38 cellular contexts compared by ENCODE assay signal in genomic region chr10:116685807-116686206, GRCh38. TPM values are rescaled to one million over a fixed set of nuclear protein-coding genes. Genes with fewer than 3 reads are reported as not detected.
"Had no signal": no experiment of that assay in that cellular context is flagged by ENCODE, and none has a peak within 500 bp of the region (broad histone marks: within the 10 kb centered on the region; RNA-seq: fewer than 3 reads in every experiment).

No MANE protein-coding gene starts in this region.

- H3K27me3 Mint-ChIP-seq: activated B cell treated with CpG ODN at 0.5 μM for 24 hours had no signal

- H3K9me3 ChIP-seq: adrenal gland, body of pancreas had no signal

- H3K27me3 ChIP-seq: adrenal gland, body of pancreas, brain microvascular endothelial cell, cardiac muscle cell had no signal

- H3K4me3 Mint-ChIP-seq: activated B cell treated with CpG ODN at 0.5 μM for 24 hours; activated CD4-positive, alpha-beta memory T cell treated with anti-CD3 and anti-CD28 coated beads for 36 hours; activated CD4-positive, alpha-beta T cell treated with anti-CD3 and anti-CD28 coated beads, Interleukin-2, amount 10 ng/mL, durations not matched to agents 24 days and 14 days; activated CD8-positive, alpha-beta T cell treated with anti-CD3 and anti-CD28 coated beads for 36 hours; activated naive CD4-positive, alpha-beta T cell treated with anti-CD3 and anti-CD28 coated beads for 36 hours; activated naive CD8-positive, alpha-beta T cell treated with anti-CD3 and anti-CD28 coated beads for 36 hours; activated T-cell treated with anti-CD3 and anti-CD28 coated beads, Interleukin-2, amount 50 U/mL, for 4 hours; activated T-cell treated with anti-CD3 and anti-CD28 coated beads, Interleukin-2, amount 50 U/mL, for 72 hours; activated T-helper 1 cell treated with anti-CD3 and anti-CD28 coated beads, Interleukin-12 subunit alpha, Interleukin-12 subunit beta, Interleukin-2, Interleukin-4 antibody, amounts not matched to agents 30 ng/mL and 10 ng/mL and 1 ng/mL, durations not matched to agents 14 hours and 24 hours and 36 hours; activated T-helper 17 cell treated with anti-CD3 and anti-CD28 coated beads, Interleukin-2, amount 50 U/mL, for 72 hours; central memory CD8-positive, alpha-beta T cell; T-helper 1 cell treated with Interleukin-12 subunit alpha and Interleukin-12 subunit beta and Interleukin-4 antibody, amounts not matched to agents 30 μg/mL and 1 μg/mL, for 36 hours; T-helper 2 cell treated with Interferon-gamma antibody and Interleukin-4, amounts not matched to agents 5 μg/mL and 100 μg/mL, for 36 hours had no signal

- H3K4me1 Mint-ChIP-seq: activated B cell treated with CpG ODN at 0.5 μM for 24 hours; activated CD4-positive, alpha-beta T cell treated with anti-CD3 and anti-CD28 coated beads, Interleukin-2, amount 10 ng/mL, durations not matched to agents 24 days and 14 days; activated T-helper 17 cell treated with anti-CD3 and anti-CD28 coated beads, Interleukin-2, amount 50 U/mL, for 72 hours; central memory CD8-positive, alpha-beta T cell had no signal

- H3K27ac ChIP-seq: adrenal gland, body of pancreas, brain microvascular endothelial cell, cardiac muscle cell, VCaP had no signal

- H3K36me3 ChIP-seq: brain microvascular endothelial cell, cardiac muscle cell had no signal

- DNase-seq: activated B cell treated with CpG ODN at 0.5 μM for 24 hours; activated CD4-positive, alpha-beta memory T cell treated with anti-CD3 and anti-CD28 coated beads for 36 hours; activated CD4-positive, alpha-beta T cell treated with anti-CD3 and anti-CD28 coated beads for 4 hours; activated CD4-positive, alpha-beta T cell treated with anti-CD3 and anti-CD28 coated beads, Interleukin-2, amount 10 ng/mL, durations not matched to agents 24 days and 14 days; activated CD4-positive, alpha-beta T cell treated with anti-CD3 and anti-CD28 coated beads, Interleukin-2, amount 50 U/mL, for 1 hour; activated CD4-positive, alpha-beta T cell treated with anti-CD3 and anti-CD28 coated beads, Interleukin-2, amount 50 U/mL, for 4 hours; activated CD4-positive, CD25-positive, alpha-beta regulatory T cell treated with anti-CD3 and anti-CD28 coated beads, Interleukin-2, amount 50 U/mL, for 72 hours; activated CD8-positive, alpha-beta memory T cell treated with anti-CD3 and anti-CD28 coated beads, Interleukin-2, amount 50 U/mL, for 4 hours; activated CD8-positive, alpha-beta T cell treated with anti-CD3 and anti-CD28 coated beads for 36 hours; activated effector memory CD4-positive, alpha-beta T cell treated with anti-CD3 and anti-CD28 coated beads, Interleukin-2, amount 50 U/mL, for 16 hours; activated gamma-delta T cell treated with Interleukin-2 at 50 U/mL for 16 hours; activated naive CD4-positive, alpha-beta T cell; activated naive CD4-positive, alpha-beta T cell treated with anti-CD3 and anti-CD28 coated beads for 36 hours; activated naive CD4-positive, alpha-beta T cell treated with anti-CD3 and anti-CD28 coated beads, Interleukin-2, amount 50 U/mL, for 16 hours; activated naive CD8-positive, alpha-beta T cell treated with anti-CD3 and anti-CD28 coated beads for 36 hours; activated T-cell treated with anti-CD3 and anti-CD28 coated beads for 4 hours; activated T-cell treated with anti-CD3 and anti-CD28 coated beads, Interleukin-2, amount 50 U/mL, for 1 hour; activated T-cell treated with anti-CD3 and anti-CD28 coated beads, Interleukin-2, amount 50 U/mL, for 4 hours; activated T-cell treated with anti-CD3 and anti-CD28 coated beads, Interleukin-2, amount 50 U/mL, for 72 hours; adrenal gland; amniotic stem cell; aorta; body of pancreas; brain microvascular endothelial cell; caudate nucleus; cerebellar nuclear complex; T-helper 1 cell; T-helper 2 cell; T-helper 9 cell had no signal

- H3K36me3 Mint-ChIP-seq: activated CD4-positive, alpha-beta memory T cell treated with anti-CD3 and anti-CD28 coated beads for 36 hours; activated naive CD4-positive, alpha-beta T cell treated with anti-CD3 and anti-CD28 coated beads, Interleukin-2, amount 50 U/mL, for 72 hours; activated naive CD8-positive, alpha-beta T cell treated with anti-CD3 and anti-CD28 coated beads for 36 hours had no signal

- H3K9me3 Mint-ChIP-seq: activated B cell treated with CpG ODN at 0.5 μM for 24 hours; activated CD4-positive, alpha-beta memory T cell treated with anti-CD3 and anti-CD28 coated beads for 36 hours; activated CD4-positive, alpha-beta T cell treated with anti-CD3 and anti-CD28 coated beads, Interleukin-2, amount 10 ng/mL, durations not matched to agents 24 days and 14 days; activated CD8-positive, alpha-beta T cell treated with anti-CD3 and anti-CD28 coated beads for 36 hours; activated naive CD4-positive, alpha-beta T cell treated with anti-CD3 and anti-CD28 coated beads for 36 hours; activated naive CD4-positive, alpha-beta T cell treated with anti-CD3 and anti-CD28 coated beads, Interleukin-2, amount 50 U/mL, for 72 hours; activated naive CD8-positive, alpha-beta T cell treated with anti-CD3 and anti-CD28 coated beads for 36 hours; activated T-cell treated with anti-CD3 and anti-CD28 coated beads, Interleukin-2, amount 50 U/mL, for 4 hours; activated T-cell treated with anti-CD3 and anti-CD28 coated beads, Interleukin-2, amount 50 U/mL, for 72 hours; activated T-helper 1 cell treated with anti-CD3 and anti-CD28 coated beads, Interleukin-12 subunit alpha, Interleukin-12 subunit beta, Interleukin-2, Interleukin-4 antibody, amounts not matched to agents 30 ng/mL and 10 ng/mL and 1 ng/mL, durations not matched to agents 14 hours and 24 hours and 36 hours; activated T-helper 17 cell treated with anti-CD3 and anti-CD28 coated beads, Interleukin-2, amount 50 U/mL, for 72 hours; central memory CD8-positive, alpha-beta T cell; T-helper 1 cell treated with Interleukin-12 subunit alpha and Interleukin-12 subunit beta and Interleukin-4 antibody, amounts not matched to agents 30 μg/mL and 1 μg/mL, for 36 hours; T-helper 2 cell treated with Interferon-gamma antibody and Interleukin-4, amounts not matched to agents 5 μg/mL and 100 μg/mL, for 36 hours had no signal

- H3K27ac Mint-ChIP-seq: activated B cell treated with CpG ODN at 0.5 μM for 24 hours; activated CD4-positive, alpha-beta memory T cell treated with anti-CD3 and anti-CD28 coated beads for 36 hours; activated CD4-positive, alpha-beta T cell treated with anti-CD3 and anti-CD28 coated beads, Interleukin-2, amount 10 ng/mL, durations not matched to agents 24 days and 14 days; activated CD8-positive, alpha-beta T cell treated with anti-CD3 and anti-CD28 coated beads for 36 hours; activated naive CD4-positive, alpha-beta T cell treated with anti-CD3 and anti-CD28 coated beads for 36 hours; activated naive CD4-positive, alpha-beta T cell treated with anti-CD3 and anti-CD28 coated beads, Interleukin-2, amount 50 U/mL, for 72 hours; activated naive CD8-positive, alpha-beta T cell treated with anti-CD3 and anti-CD28 coated beads for 36 hours; activated T-cell treated with anti-CD3 and anti-CD28 coated beads, Interleukin-2, amount 50 U/mL, for 72 hours; activated T-helper 1 cell treated with anti-CD3 and anti-CD28 coated beads, Interleukin-12 subunit alpha, Interleukin-12 subunit beta, Interleukin-2, Interleukin-4 antibody, amounts not matched to agents 30 ng/mL and 10 ng/mL and 1 ng/mL, durations not matched to agents 14 hours and 24 hours and 36 hours; activated T-helper 17 cell treated with anti-CD3 and anti-CD28 coated beads, Interleukin-2, amount 50 U/mL, for 72 hours; T-helper 1 cell treated with Interleukin-12 subunit alpha and Interleukin-12 subunit beta and Interleukin-4 antibody, amounts not matched to agents 30 μg/mL and 1 μg/mL, for 36 hours; T-helper 2 cell treated with Interferon-gamma antibody and Interleukin-4, amounts not matched to agents 5 μg/mL and 100 μg/mL, for 36 hours had no signal

- H3K4me3 ChIP-seq: adrenal gland, body of pancreas, cardiac muscle cell had no signal

- ATAC-seq: activated CD8-positive, alpha-beta T cell treated with anti-CD3 and anti-CD28 coated beads for 36 hours; activated naive CD4-positive, alpha-beta T cell treated with anti-CD3 and anti-CD28 coated beads, Interleukin-2, amount 50 U/mL, for 72 hours; activated T-cell treated with anti-CD3 and anti-CD28 coated beads, Interleukin-2, amount 50 U/mL, for 4 hours; activated T-cell treated with anti-CD3 and anti-CD28 coated beads, Interleukin-2, amount 50 U/mL, for 72 hours; activated T-helper 17 cell treated with anti-CD3 and anti-CD28 coated beads, Interleukin-2, amount 50 U/mL, for 72 hours; body of pancreas had no signal

RNA-seq across cellular contexts. Expression of gene HSPA12A, which starts 56.6 kb away (rescaled TPM):
- total RNA-seq: activated CD4-positive, alpha-beta T cell treated with anti-CD3 and anti-CD28 coated beads, Interleukin-2, amount 10 ng/mL, durations not matched to agents 24 days and 14 days; activated CD8-positive, alpha-beta memory T cell treated with anti-CD3 and anti-CD28 coated beads for 36 hours had no signal
